Comparison of ENCODE assay signal across 16 cellular contexts in the genomic region with DNA sequence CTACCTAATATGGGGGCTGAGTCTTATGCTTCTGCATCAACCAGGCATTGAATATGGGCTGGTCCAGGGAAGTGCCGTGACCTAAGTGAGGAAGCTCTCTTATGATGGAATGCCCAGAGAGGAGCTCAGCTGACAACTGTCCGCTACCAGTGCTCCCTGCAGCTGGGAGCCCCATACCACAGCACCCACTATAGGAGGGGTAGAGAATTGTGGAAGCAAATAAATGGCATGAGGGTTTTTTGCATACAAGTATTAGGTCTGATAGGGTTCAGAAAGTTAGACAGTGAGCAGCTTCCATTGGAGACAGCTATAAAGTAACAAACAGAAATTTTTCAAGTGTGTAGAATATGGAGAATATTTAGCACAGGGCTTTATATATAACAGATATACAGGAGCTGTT. TPM values are rescaled to one million over a fixed set of nuclear protein-coding genes. Genes with fewer than 3 reads are reported as not detected.
DNase-seq lines count a peak whose midpoint lies in the region; ATAC-seq and TF ChIP-seq lines count a peak whose summit lies in the region.
"Had no signal": no experiment of that assay in that cellular context is flagged by ENCODE, and none has a peak within 500 bp of the region (broad histone marks: within the 10 kb centered on the region; RNA-seq: fewer than 3 reads in every experiment).

No MANE protein-coding gene starts in this region.

- BruUV-seq in Calu3 (replicated peaks; lab: Mats Ljungman, UMichigan): no TSS peak
- BruUV-seq in PC-3 (replicated peaks; lab: Mats Ljungman, UMichigan): no TSS peak

- peak; percentile 39 for TF ChIP-seq CTCF in AG04450 (IDR thresholded peaks at IDR 0.05; ENCODE audit: low read depth, low read length)
- TF ChIP-seq CTCF in Calu3 (IDR thresholded peaks at IDR 0.05; ENCODE audit: unreplicated experiment): peak; percentile 39
- TF ChIP-seq CTCF in PC-3 (conservative IDR thresholded peaks at IDR 0.05; ENCODE audit: low read depth, low read length): peak; percentile 35; the same call in 1 of the 2 replicates

- H3K4me3 ChIP-seq in AG04450 (ENCODE audit: low read depth, low read length): no peak overlapping the region
- no peak overlapping the region for H3K4me3 ChIP-seq in PC-3 (ENCODE audit: low read length)
- H3K4me3 ChIP-seq: SJCRH30, smooth muscle cell, uterus had no signal

- peaks cover 82% of the 10 kb centered on the region for H3K79me2 ChIP-seq in PC-3 (ENCODE audit: low read length)

- CTCF ChIA-PET in AG04450 (lab: Charles Lee) (interaction anchor here (0.6 to 2.2 kb wide), 4 partner anchors 10 to 399 kb away, joined by 3 to 7 read pairs (median 4); no protein-coding TSS in a partner anchor), Calu3 (lab: Charles Lee) (interaction anchor here (0.6 kb wide), 1 partner anchor 102 kb away, joined by 4 read pairs; no protein-coding TSS in a partner anchor), PC-3 (lab: Charles Lee) (no interaction called here)

- no peak overlapping the region for H3K27ac Mint-ChIP-seq in Calu3 (ENCODE audit: unreplicated experiment)
- peak overlapping the region; percentile 19 for H3K27ac Mint-ChIP-seq in dendritic cell treated with granulocyte-macrophage colony-stimulating factor and Interleukin-4, amounts not matched to agents 40 ng/mL and 50 ng/mL, for 4 days

- H3K36me3 ChIP-seq in PC-3 (ENCODE audit: low read depth, low read length): peaks cover 35% of the 10 kb centered on the region
- H3K36me3 ChIP-seq: uterus had no signal

- H3K27ac ChIP-seq in AG04450 (ENCODE audit: low read depth, low read length) (no peak overlapping the region), PC-3 (ENCODE audit: low read length) (peak overlapping the region; percentile 37; the same call in 1 of the 2 replicates)
- H3K27ac ChIP-seq: epithelial cell of prostate, SJCRH30, uterus had no signal

- H3K4me1 ChIP-seq in PC-3 (ENCODE audit: insufficient read depth, low read length): peaks cover 24% of the 10 kb centered on the region; the same call in 1 of the 2 replicates
- H3K4me1 ChIP-seq: SJCRH30 had no signal

- no peaks in the 10 kb centered on the region for H3K9me3 Mint-ChIP-seq in Calu3 (ENCODE audit: low read depth, unreplicated experiment)
- no peaks in the 10 kb centered on the region for H3K9me3 Mint-ChIP-seq in dendritic cell treated with granulocyte-macrophage colony-stimulating factor and Interleukin-4, amounts not matched to agents 40 ng/mL and 50 ng/mL, for 4 days
- H3K9me3 Mint-ChIP-seq: central memory CD8-positive, alpha-beta T cell had no signal

- no peaks in the 10 kb centered on the region for H3K9me2 ChIP-seq in PC-3 (replicated peaks; ENCODE audit: low read length)

- DNase-seq in AG04450 (ENCODE audit: low read depth, low spot score): no peak
- DNase-seq in Calu3: no peak
- no peak for DNase-seq in PC-3
- DNase-seq in GM19240 (ENCODE audit: insufficient read length, low spot score): no peak
- DNase-seq in NOMO-1 treated with dmso at 0.1 percent for 144 hours (lab: John Stamatoyannopoulos, UW; ENCODE audit: unreplicated experiment): no peak
- DNase-seq: activated gamma-delta T cell treated with Interleukin-2 at 50 U/mL for 16 hours; NK-92 treated with Interleukin-12 subunit alpha and Interleukin-12 subunit beta, amount 100 ng/mL, for 24 hours; SJCRH30; stimulated activated naive CD4-positive, alpha-beta T cell; uterus had no signal

- H3K27me3 Mint-ChIP-seq in Calu3 (ENCODE audit: unreplicated experiment): no peaks in the 10 kb centered on the region
- no peaks in the 10 kb centered on the region for H3K27me3 Mint-ChIP-seq in dendritic cell treated with granulocyte-macrophage colony-stimulating factor and Interleukin-4, amounts not matched to agents 40 ng/mL and 50 ng/mL, for 4 days
- H3K27me3 Mint-ChIP-seq: central memory CD8-positive, alpha-beta T cell had no signal

- POLR2A ChIA-PET in AG04450 (lab: Yijun Ruan, JAX) (no interaction called here), PC-3 (lab: Charles Lee; ENCODE audit: unreplicated experiment) (no interaction called here)

- ATAC-seq in PC-3: no peak
- ATAC-seq in HG03196 (IDR thresholded peaks at IDR 0.05; ENCODE audit: unreplicated experiment): no peak
- no peak for ATAC-seq in esophagus mucosa

- H3K9me3 ChIP-seq in AG04450 (ENCODE audit: control insufficient read depth, insufficient read depth, low read length) (no peaks in the 10 kb centered on the region), PC-3 (ENCODE audit: low read length) (no peaks in the 10 kb centered on the region)
- H3K9me3 ChIP-seq: SJCRH30, uterus had no signal

- no peaks in the 10 kb centered on the region for H3K27me3 ChIP-seq in AG04450 (ENCODE audit: control insufficient read depth, insufficient read depth, low read length)
- H3K27me3 ChIP-seq in PC-3 (ENCODE audit: low read length): no peaks in the 10 kb centered on the region
- H3K27me3 ChIP-seq: SJCRH30, uterus had no signal

- H3K4me1 Mint-ChIP-seq in Calu3 (ENCODE audit: low read depth, unreplicated experiment): peaks cover 28% of the 10 kb centered on the region
- H3K4me1 Mint-ChIP-seq in dendritic cell treated with granulocyte-macrophage colony-stimulating factor and Interleukin-4, amounts not matched to agents 40 ng/mL and 50 ng/mL, for 4 days (ENCODE audit: low read depth): peaks cover 44% of the 10 kb centered on the region

- no peaks in the 10 kb centered on the region for H3F3A ChIP-seq in PC-3 (ENCODE audit: low read length, unreplicated experiment)

- peaks cover 5% of the 10 kb centered on the region; the same call in 1 of the 2 replicates for H4K20me1 ChIP-seq in PC-3 (ENCODE audit: low read length)

- intact Hi-C loops in Calu3 (cut with micrococcal nuclease; ENCODE audit: unreplicated experiment): no loop called here
- intact Hi-C loops in PC-3 (cut with micrococcal nuclease): no loop called here
- intact Hi-C loops in dendritic cell treated with granulocyte-macrophage colony-stimulating factor and Interleukin-4, amounts not matched to agents 40 ng/mL and 50 ng/mL, for 4 days (cut with micrococcal nuclease): no loop called here

- H2AFZ ChIP-seq in PC-3 (ENCODE audit: low read length): no peak overlapping the region

- no peak overlapping the region for H3K4me3 Mint-ChIP-seq in Calu3 (ENCODE audit: low read depth, unreplicated experiment)
- no peak overlapping the region for H3K4me3 Mint-ChIP-seq in dendritic cell treated with granulocyte-macrophage colony-stimulating factor and Interleukin-4, amounts not matched to agents 40 ng/mL and 50 ng/mL, for 4 days
- H3K4me3 Mint-ChIP-seq: central memory CD8-positive, alpha-beta T cell had no signal

- no peak overlapping the region for H3K9ac ChIP-seq in PC-3 (ENCODE audit: low read length)

- H3K36me3 Mint-ChIP-seq in Calu3 (ENCODE audit: insufficient read depth, unreplicated experiment): peaks cover 16% of the 10 kb centered on the region
- H3K36me3 Mint-ChIP-seq in dendritic cell treated with granulocyte-macrophage colony-stimulating factor and Interleukin-4, amounts not matched to agents 40 ng/mL and 50 ng/mL, for 4 days (ENCODE audit: low read depth): peaks cover 65% of the 10 kb centered on the region

- no peak overlapping the region for H3K4me2 ChIP-seq in PC-3 (ENCODE audit: low read length)
- H3K4me2 ChIP-seq: smooth muscle cell had no signal

RNA-seq across cellular contexts. Expression of a gene that starts 4.6 kb away (rescaled TPM):
- 49.0 and 52.7 TPM in 2 replicates for polyA plus RNA-seq in AG04450 (2011; rRNA removed)
- polyA minus RNA-seq in AG04450 (2011; rRNA and poly(A)+ RNA removed): 23.7 and 24.9 TPM in 2 replicates
- total RNA-seq in Calu3 (2022) (44.9 and 46.7 TPM in 2 replicates), PC-3 (2014; rRNA removed) (106 and 120 TPM in 2 replicates), esophagus mucosa (23.2 TPM)

RNA-seq across cellular contexts. Expression of a gene that starts 5.3 kb away (rescaled TPM):
- 0.91 and 1.4 TPM in 2 replicates for polyA plus RNA-seq in AG04450 (2011; rRNA removed)
- polyA minus RNA-seq in AG04450 (2011; rRNA and poly(A)+ RNA removed): 0.69 and 2.2 TPM in 2 replicates
- total RNA-seq in Calu3 (2022): 1.5 and 1.7 TPM in 2 replicates
- 0.87 and 2.8 TPM in 2 replicates for total RNA-seq in PC-3 (2014; rRNA removed)
- total RNA-seq in esophagus mucosa: 0.76 TPM
